ENCODE assay signal across 24 cellular contexts in genomic region chr10:83574770-83575169, GRCh38.
A peak's percentile ranks its signal among the peaks of the same experiment; 100 is the strongest.
DNase-seq lines count a peak whose midpoint lies in the region; ATAC-seq, FAIRE-seq and TF ChIP-seq lines count a peak whose summit lies in the region.
"Had no signal": no experiment of that assay in that cellular context is flagged by ENCODE, and none has a peak within 500 bp of the region (broad histone marks: within the 10 kb centered on the region; RNA-seq: fewer than 3 reads in every experiment).

No MANE protein-coding gene starts in this region.

- SMC1A ChIA-PET in GM12878 (lab: Charles Lee; ENCODE audit: uncharacterized antibody, unreplicated experiment), result interaction anchor here (0.6 to 2.1 kb wide), 4 partner anchors 9 to 297 kb away, joined by 3 to 5 read pairs (median 4); no protein-coding TSS in a partner anchor

- H3K79me2 ChIP-seq in GM12878 (ENCODE audit: control insufficient read depth, insufficient read depth, low read length), result no peaks in the 10 kb centered on the region

- intact Hi-C loops in GM12878 (cut with micrococcal nuclease; ENCODE audit: unreplicated experiment), result no loop called here

- CTCF ChIA-PET in GM12878 (lab: Yijun Ruan, JAX), result interaction anchor here (1.1 kb wide), 1 partner anchor 171 kb away, joined by 3 read pairs; no protein-coding TSS in a partner anchor

- no peaks in the 10 kb centered on the region for H4K20me1 ChIP-seq in GM12878 (ENCODE audit: control insufficient read depth, insufficient read depth)
- H4K20me1 ChIP-seq: BLaER1 had no signal

- POLR2A ChIA-PET in GM12878 (lab: Charles Lee), result no interaction called here

- in situ Hi-C loops in GM12878 (cut with MboI), result no loop called here

- DNase-seq in GM12878 (ENCODE audit: low read depth, low spot score) (no peak), NCI-H2227 (lab: John Stamatoyannopoulos, UW; ENCODE audit: unreplicated experiment) (no peak), CD1c-positive myeloid dendritic cell (ENCODE audit: extremely low spot score) (no peak)
- DNase-seq: CD4-positive, alpha-beta T cell; COR-L47; DMS53; HCEC 1CT; IMR-90; KG1; NCI-H1048; NCI-H1417; NCI-H1694; NCI-H2029 treated with DMSO at 0.1 percent for 48 hours; NCI-H2227 treated with DMSO at 0.1 percent for 48 hours; NCI-H526 treated with DMSO at 0.1 percent for 48 hours; Peyer's patch; SHP77 treated with DMSO at 0.1 percent for 48 hours had no signal

- no peak for TF ChIP-seq POLR2A in GM12878 (IDR thresholded peaks at IDR 0.05; ENCODE audit: low read depth, low read length)

- no peak overlapping the region for H3K9ac ChIP-seq in GM12878 (ENCODE audit: control insufficient read depth, insufficient read depth, low read length)
- H3K9ac ChIP-seq: BLaER1 had no signal

- no peaks in the 10 kb centered on the region for H3K27me3 ChIP-seq in GM12878 (replicated peaks in 1 of 2; ENCODE audit: control insufficient read depth in 2 of 2, insufficient read depth in 2 of 2, low read length in 1 of 2)
- H3K27me3 ChIP-seq: BLaER1, Peyer's patch had no signal

- TF ChIP-seq RAD21 in GM12878 (IDR thresholded peaks at IDR 0.05; ENCODE audit: insufficient read depth, low read depth, low read length), result no peak

- ATAC-seq in GM18499 (IDR thresholded peaks at IDR 0.05; ENCODE audit: insufficient read depth, unreplicated experiment) (peak; percentile 79), GM18873 (IDR thresholded peaks at IDR 0.05; ENCODE audit: low FRiP score, unreplicated experiment) (peak; percentile 45), HG02870 (IDR thresholded peaks at IDR 0.05; ENCODE audit: unreplicated experiment) (peak; percentile 80), GM12878 (peak; percentile 18; the same call in 1 of the 3 replicates), GM18907 (IDR thresholded peaks at IDR 0.05; ENCODE audit: unreplicated experiment) (no peak)

- no peak for TF ChIP-seq EP300 in GM12878 (IDR thresholded peaks at IDR 0.05; ENCODE audit: borderline replicate concordance in 1 of 2, control insufficient read depth in 1 of 2, low read depth in 2 of 2, low read length in 2 of 2)

- RAD21 ChIA-PET in GM12878 (lab: Charles Lee; ENCODE audit: unreplicated experiment), result no interaction called here

- no peak overlapping the region for H2AFZ ChIP-seq in GM12878 (ENCODE audit: control insufficient read depth, low read depth, low read length)

- FAIRE-seq in GM12878 (lab: Jason Lieb, UNC), result no peak
- FAIRE-seq: H1 had no signal

- H3K4me2 ChIP-seq in GM12878 (ENCODE audit: control insufficient read depth, insufficient read depth), result no peak overlapping the region
- H3K4me2 ChIP-seq: BLaER1 had no signal

- H3K36me3 ChIP-seq in GM12878 (ENCODE audit: control insufficient read depth in 2 of 2, insufficient read depth in 2 of 2, low read length in 1 of 2), result no peaks in the 10 kb centered on the region
- H3K36me3 ChIP-seq: BLaER1, Peyer's patch had no signal

- no peaks in the 10 kb centered on the region for H3K4me1 ChIP-seq in GM12878 (ENCODE audit: control insufficient read depth, insufficient read depth, low read length)
- H3K4me1 ChIP-seq: BLaER1, Peyer's patch had no signal

- no peak overlapping the region for H3K27ac ChIP-seq in GM12878 (ENCODE audit: control insufficient read depth, insufficient read depth)
- H3K27ac ChIP-seq: BLaER1, Peyer's patch, SK-N-MC had no signal

- no peaks in the 10 kb centered on the region; the same call in 2 of the 3 replicates for H3K9me3 ChIP-seq in GM12878 (replicated peaks; ENCODE audit: control insufficient read depth, insufficient read depth, low read length)
- H3K9me3 ChIP-seq: Peyer's patch had no signal

- BruUV-seq in GM12878 (replicated peaks; lab: Mats Ljungman, UMichigan), result no TSS peak

- no peak overlapping the region for H3K4me3 ChIP-seq in GM12878
- H3K4me3 ChIP-seq: BLaER1, Peyer's patch, SK-N-MC had no signal

- 0% methylated on average over 1 of the region's 1 CpG for WGBS in GM12878 (ENCODE audit: insufficient coverage, insufficient replicate concordance, low lambda C conversion rate, missing lambda C conversion rate)

- TF ChIP-seq CTCF in GM12878 (IDR thresholded peaks at IDR 0.05 in 2 of 3, conservative IDR thresholded peaks at IDR 0.05 in 1 of 3; ENCODE audit: control insufficient read depth in 2 of 3, extremely low read depth in 1 of 3, insufficient read depth in 1 of 3, low read depth in 3 of 3, low read length in 3 of 3), result no peak

TF ChIP-seq in GM12878, 131 proteins besides CTCF, POLR2A, EP300 and RAD21:
- TF ChIP-seq RUNX3 (IDR thresholded peaks at IDR 0.05; ENCODE audit: low read length), result peak; percentile 40
- no peak for TF ChIP-seq HDAC2 (IDR thresholded peaks at IDR 0.05)
